8 cellular contexts compared by ENCODE assay signal in the genomic region with DNA sequence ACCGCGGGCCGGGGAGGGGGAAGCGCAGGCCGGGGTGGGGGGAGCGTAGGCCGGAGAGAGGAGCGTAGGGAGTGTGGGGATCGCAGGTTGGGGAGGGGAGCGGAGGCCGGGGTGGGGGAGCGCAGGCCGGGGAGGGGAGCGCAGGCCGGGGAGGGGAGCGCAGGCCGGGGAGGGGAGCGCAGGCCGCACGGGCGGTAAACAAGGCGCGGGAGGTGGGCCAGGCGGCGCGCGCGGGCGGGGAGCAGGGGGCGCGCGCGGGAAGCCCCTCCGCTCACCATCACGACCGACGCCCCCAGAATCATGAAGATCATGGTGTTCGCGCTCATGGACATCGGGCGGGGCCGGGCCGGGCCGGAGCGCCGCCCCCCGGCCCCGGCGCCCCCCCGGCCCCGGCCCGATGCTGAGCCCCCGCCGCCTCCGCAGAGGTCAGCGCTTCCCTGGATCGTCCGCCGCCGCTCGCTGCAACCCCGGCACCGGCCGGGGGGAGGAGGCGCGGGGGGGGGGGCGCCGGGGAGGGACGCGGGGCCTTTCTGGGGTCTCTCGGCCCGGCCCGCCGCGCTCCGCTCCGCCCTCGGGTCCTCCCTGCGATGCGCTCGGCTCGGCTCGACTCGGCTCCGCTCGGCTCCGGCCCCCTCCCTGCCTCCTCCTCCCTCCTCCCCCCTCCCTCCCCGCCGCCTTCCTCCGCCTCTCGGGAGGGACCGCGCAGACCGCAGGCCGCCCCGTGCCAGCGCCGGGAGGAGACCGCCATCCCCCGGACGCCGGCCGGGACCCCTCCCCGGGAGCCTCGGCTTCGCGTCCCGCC. TPM values are rescaled to one million over a fixed set of nuclear protein-coding genes. Genes with fewer than 3 reads are reported as not detected.
DNase-seq lines count a peak whose midpoint lies in the region; ATAC-seq and TF ChIP-seq lines count a peak whose summit lies in the region.

Gene TMEM240, minus strand, starts transcription at position 610 of the 802 bp plus-strand sequence. Its CDS starts 278 bp downstream, at position 332.

- H3K4me2 ChIP-seq in OCI-LY7 (ENCODE audit: low read length): no peak within 1 kb of the TSS

- no peak within 1 kb of the TSS for H3K4me3 ChIP-seq in OCI-LY7 (ENCODE audit: low read depth, low read length, poor library complexity, severe bottlenecking)

- peak; percentile 25 to 42 for ATAC-seq in activated CD4-positive, CD25-positive, alpha-beta regulatory T cell treated with anti-CD3 and anti-CD28 coated beads, Interleukin-2, amount 50 U/mL, for 24 hours
- no peak for ATAC-seq in GM19035 (IDR thresholded peaks at IDR 0.05; ENCODE audit: unreplicated experiment)

- POLR2A ChIA-PET in OCI-LY7 (lab: Charles Lee): no interaction called here

- DNase-seq in GM04504 (ENCODE audit: low read depth) (peak; percentile 41), cerebellar cortex (ENCODE audit: low spot score) (peak; percentile 69), inferior parietal cortex (ENCODE audit: extremely low spot score) (peak; percentile 60), OCI-LY7 (ENCODE audit: low spot score) (no peak), NOMO-1 (lab: John Stamatoyannopoulos, UW; ENCODE audit: unreplicated experiment in 2 of 2) (no peak)
- peak; percentile 23 to 42 (median 37) for DNase-seq in stimulated activated CD4-positive, alpha-beta T cell treated with anti-CD3 and anti-CD28 coated beads, Interleukin-12 subunit alpha, Interleukin-12 subunit beta, amount 100 ng/mL, for 48 hours (ENCODE audit: low read depth in 2 of 3, low spot score in 1 of 3)

- CTCF ChIA-PET in OCI-LY7 (lab: Charles Lee; ENCODE audit: unreplicated experiment): no interaction called here

- BruUV-seq in OCI-LY7 (replicated peaks; lab: Mats Ljungman, UMichigan): no TSS peak

- H3K9me3 ChIP-seq in OCI-LY7 (ENCODE audit: low read length): no peaks in the 10 kb centered on the region

- peaks cover 34% of the 10 kb centered on the region for H3K36me3 ChIP-seq in OCI-LY7 (ENCODE audit: insufficient read depth, low read length)

- H3K79me2 ChIP-seq in OCI-LY7 (ENCODE audit: insufficient read depth, low read depth, low read length): no peaks in the 10 kb centered on the region

- H3K27ac ChIP-seq in OCI-LY7 (ENCODE audit: low read depth, low read length, poor library complexity, severe bottlenecking): no peak within 1 kb of the TSS

- no peak within 1 kb of the TSS for H2AFZ ChIP-seq in OCI-LY7 (ENCODE audit: low read length)

- H3K9me2 ChIP-seq in OCI-LY7 (ENCODE audit: insufficient read depth, low read length): no peaks in the 10 kb centered on the region

- intact Hi-C loops in OCI-LY7 (cut with micrococcal nuclease; ENCODE audit: unreplicated experiment): no loop called here

- no peaks in the 10 kb centered on the region for H4K20me1 ChIP-seq in OCI-LY7 (ENCODE audit: insufficient read depth, low read length)

- no peak for TF ChIP-seq CTCF in OCI-LY7 (conservative IDR thresholded peaks at IDR 0.05; ENCODE audit: low read length)

- no peaks in the 10 kb centered on the region for H3K4me1 ChIP-seq in OCI-LY7 (ENCODE audit: insufficient read depth, low read length, poor library complexity, severe bottlenecking)

RNA-seq across cellular contexts. Expression of gene TMEM240, which starts in this region (rescaled TPM):
- total RNA-seq in OCI-LY7 (2014; rRNA removed; shearing (Covaris generic)): 0.64 and 0.76 TPM in 2 replicates
- total RNA-seq in OCI-LY7 (2022): 2.1 and 2.7 TPM in 2 replicates

Comparison
In these comparisons a context has a peak if more than half of its experiments do, and no peak if none do; other contexts are left out.
1. DNase-seq: peak in GM04504 (single experiment), cerebellar cortex (single experiment), inferior parietal cortex (single experiment) and stimulated activated CD4-positive, alpha-beta T cell treated with anti-CD3 and anti-CD28 coated beads, Interleukin-12 subunit alpha, Interleukin-12 subunit beta, amount 100 ng/mL, for 48 hours (3 of 3); none in OCI-LY7 (single experiment) and NOMO-1 (0 of 2).